ENCODE assay signal across 23 cellular contexts in the genomic region with DNA sequence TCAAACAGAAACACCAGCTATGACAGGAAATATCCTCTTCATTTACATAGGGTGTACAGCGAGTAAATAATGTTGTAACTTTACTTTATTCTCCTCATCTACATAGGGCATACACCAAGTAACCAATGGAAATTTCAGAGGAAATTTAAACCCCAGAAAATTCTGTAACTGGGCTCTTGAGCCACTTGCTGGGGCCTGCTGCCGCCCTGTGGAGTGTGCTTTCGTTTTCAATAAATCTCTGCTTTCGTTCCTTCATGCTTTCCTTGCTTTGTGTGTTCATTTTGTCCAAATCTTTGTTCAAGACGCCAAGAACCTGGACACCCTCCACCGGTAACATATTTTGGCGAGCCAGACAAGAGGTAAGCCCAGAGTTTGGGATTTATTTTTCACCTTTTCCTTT.
DNase-seq lines count a peak whose midpoint lies in the region; ATAC-seq and TF ChIP-seq lines count a peak whose summit lies in the region.
"Had no signal": no experiment of that assay in that cellular context is flagged by ENCODE, and none has a peak within 500 bp of the region (broad histone marks: within the 10 kb centered on the region; RNA-seq: fewer than 3 reads in every experiment).

No MANE protein-coding gene starts in this region.

- no peak overlapping the region for H3K4me3 ChIP-seq in RWPE2 (ENCODE audit: severe bottlenecking)
- H3K4me3 ChIP-seq: adrenal gland, mucosa of descending colon had no signal

- no peaks in the 10 kb centered on the region for H3K27me3 ChIP-seq in RWPE2 (ENCODE audit: insufficient read depth, poor library complexity, severe bottlenecking)
- H3K27me3 ChIP-seq: adrenal gland had no signal

- peaks cover 10% of the 10 kb centered on the region for H3K9me3 Mint-ChIP-seq in chondrocyte (ENCODE audit: low read depth)

- H3K4me1 Mint-ChIP-seq in chondrocyte (ENCODE audit: low read depth): no peaks in the 10 kb centered on the region
- H3K4me1 Mint-ChIP-seq: activated B cell treated with CpG ODN at 0.5 μM for 24 hours had no signal

- no peak overlapping the region for H3K4me3 Mint-ChIP-seq in chondrocyte (ENCODE audit: unreplicated experiment)
- H3K4me3 Mint-ChIP-seq: activated B cell treated with CpG ODN at 0.5 μM for 24 hours; activated CD4-positive, alpha-beta memory T cell treated with anti-CD3 and anti-CD28 coated beads for 36 hours had no signal

- no peak overlapping the region for H3K27ac ChIP-seq in RWPE2 (ENCODE audit: poor library complexity, severe bottlenecking)
- H3K27ac ChIP-seq: adrenal gland had no signal

- no peaks in the 10 kb centered on the region for H3K36me3 Mint-ChIP-seq in chondrocyte (ENCODE audit: low read depth)
- H3K36me3 Mint-ChIP-seq: activated CD4-positive, alpha-beta memory T cell treated with anti-CD3 and anti-CD28 coated beads for 36 hours had no signal

- peaks cover 2% of the 10 kb centered on the region for H3K27me3 Mint-ChIP-seq in chondrocyte (ENCODE audit: low read depth)
- H3K27me3 Mint-ChIP-seq: activated B cell treated with CpG ODN at 0.5 μM for 24 hours; activated CD4-positive, alpha-beta memory T cell treated with anti-CD3 and anti-CD28 coated beads for 36 hours had no signal

- H3K4me1 ChIP-seq in RWPE2 (ENCODE audit: insufficient read depth, poor library complexity, severe bottlenecking): no peaks in the 10 kb centered on the region
- H3K4me1 ChIP-seq: adrenal gland had no signal

- H3K36me3 ChIP-seq in RWPE2 (ENCODE audit: low read depth): no peaks in the 10 kb centered on the region
- H3K36me3 ChIP-seq: adrenal gland had no signal

- TF ChIP-seq CTCF in RWPE2 (IDR thresholded peaks at IDR 0.05; ENCODE audit: poor library complexity, severe bottlenecking) (peak; percentile 42), chondrocyte (IDR thresholded peaks at IDR 0.05) (peak; percentile 40)

- no peaks in the 10 kb centered on the region for H3K9me3 ChIP-seq in RWPE2 (ENCODE audit: severe bottlenecking)
- H3K9me3 ChIP-seq: adrenal gland had no signal

- H3K27ac Mint-ChIP-seq in chondrocyte (ENCODE audit: unreplicated experiment): no peak overlapping the region
- H3K27ac Mint-ChIP-seq: activated B cell treated with CpG ODN at 0.5 μM for 24 hours; activated CD4-positive, alpha-beta memory T cell treated with anti-CD3 and anti-CD28 coated beads for 36 hours had no signal

- DNase-seq in A172 (ENCODE audit: low spot score): peak; percentile 40
- DNase-seq in HT1080 (ENCODE audit: low read depth): peak; percentile 60
- no peak for DNase-seq in RWPE2 (ENCODE audit: low spot score)
- DNase-seq in chondrocyte (ENCODE audit: low spot score): no peak
- DNase-seq in NCI-H345 (lab: John Stamatoyannopoulos, UW): no peak
- no peak for DNase-seq in activated gamma-delta T cell treated with Interleukin-2 at 50 U/mL for 16 hours
- DNase-seq in HuH-7.5 (ENCODE audit: low spot score): no peak
- DNase-seq: activated B cell treated with CpG ODN at 0.5 μM for 24 hours; activated CD4-positive, alpha-beta memory T cell treated with anti-CD3 and anti-CD28 coated beads for 36 hours; activated gamma-delta T cell; adrenal gland; DMS 273 treated with DMSO at 0.1 percent for 48 hours; GF-D8; left ventricle myocardium superior; mucosa of descending colon; MV-4-11; NCI-H187; NCI-H226; nucleus accumbens; right cardiac atrium; SIG-M5; substantia nigra had no signal

- ATAC-seq in RWPE2 (ENCODE audit: low read depth) (no peak), HG03139 (IDR thresholded peaks at IDR 0.05; ENCODE audit: unreplicated experiment) (no peak)
- ATAC-seq: left ventricle myocardium superior, mucosa of descending colon, right cardiac atrium had no signal

Comparison
In these comparisons a context has a peak if more than half of its experiments do, and no peak if none do; other contexts are left out.
1. DNase-seq: peak in A172 (single experiment) and HT1080 (single experiment); none in RWPE2 (single experiment), chondrocyte (single experiment), NCI-H345 (single experiment), activated gamma-delta T cell treated with Interleukin-2 at 50 U/mL for 16 hours (single experiment) and HuH-7.5 (single experiment).